ENCODE assay signal across 8 cellular contexts in the genomic region with DNA sequence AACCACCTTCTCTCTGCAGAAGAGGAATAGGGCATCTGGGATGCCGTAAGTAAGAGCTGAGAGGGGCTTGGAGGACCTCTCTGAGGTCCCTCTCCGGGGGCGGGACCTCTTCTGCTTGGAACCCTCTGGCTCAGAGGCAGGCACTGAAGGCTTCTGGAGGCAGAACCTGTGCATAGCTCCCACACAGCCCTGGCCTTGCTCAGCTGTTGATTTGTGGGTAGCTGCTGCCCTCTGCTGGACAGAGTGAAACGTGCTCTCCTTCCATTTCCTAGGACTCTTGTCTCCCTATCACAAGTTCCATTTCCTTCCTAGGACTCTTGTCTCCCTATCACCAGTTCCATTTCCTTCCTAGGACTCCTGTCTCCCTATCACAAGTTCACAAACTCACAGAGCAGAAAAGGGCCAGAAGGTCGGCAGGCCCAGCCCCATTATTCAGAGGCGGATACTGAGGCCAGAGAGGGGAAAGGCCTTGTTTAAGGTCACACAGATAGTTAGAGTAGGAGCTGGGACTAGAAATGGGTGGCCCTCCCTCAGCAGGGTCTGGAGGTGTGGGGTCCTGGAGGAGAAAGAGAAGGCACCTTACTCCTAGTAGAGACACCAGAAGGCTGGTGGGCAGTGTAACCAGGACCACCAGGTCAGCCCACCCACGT. TPM values are rescaled to one million over a fixed set of nuclear protein-coding genes. Genes with fewer than 3 reads are reported as not detected.
DNase-seq lines count a peak whose midpoint lies in the region; TF ChIP-seq lines count a peak whose summit lies in the region.

No MANE protein-coding gene starts in this region.

- H4K20me1 ChIP-seq in MM.1S (ENCODE audit: insufficient read depth, low read length), result no peaks in the 10 kb centered on the region

- DNase-seq in GDM1 (lab: John Stamatoyannopoulos, UW), result peak; percentile 74
- peak; percentile 67 for DNase-seq in HCEC 1CT
- peak; percentile 69 for DNase-seq in MM.1S
- peak; percentile 79 to 96 for DNase-seq in SJCRH30
- peak; percentile 55 for DNase-seq in activated effector memory CD4-positive, alpha-beta T cell treated with Interleukin-2 at 50 U/mL for 16 hours
- DNase-seq in foreskin melanocyte, result peak; percentile 79
- DNase-seq in osteocyte (ENCODE audit: extremely low spot score, unreplicated experiment), result peak; percentile 93
- DNase-seq in tibial artery, result peak; percentile 76 to 85

- intact Hi-C loops in tibial artery (cut with DNase I; ENCODE audit: low total_unique reads), result loop anchor here (10.0 kb wide), 1 partner anchor 400 kb away; no protein-coding TSS in a partner anchor

- H3K36me3 Mint-ChIP-seq in osteocyte (ENCODE audit: unreplicated experiment), result peaks cover 11% of the 10 kb centered on the region

- no peak overlapping the region for H2AFZ ChIP-seq in MM.1S (ENCODE audit: low read length)

- H3K4me1 ChIP-seq in MM.1S (ENCODE audit: low read length) (no peaks in the 10 kb centered on the region), SJCRH30 (no peaks in the 10 kb centered on the region), tibial artery (peaks cover 0 to 6% (median 1%) of the 10 kb centered on the region in 4 donors)

- no peak overlapping the region for H3K9ac ChIP-seq in MM.1S (ENCODE audit: low read length)

- H3K79me2 ChIP-seq in MM.1S (ENCODE audit: low read length), result no peaks in the 10 kb centered on the region

- H3K9me3 ChIP-seq in MM.1S (replicated peaks; ENCODE audit: insufficient read depth, low read length), result no peaks in the 10 kb centered on the region
- no peaks in the 10 kb centered on the region for H3K9me3 ChIP-seq in SJCRH30 (replicated peaks)
- no peaks in the 10 kb centered on the region for H3K9me3 ChIP-seq in tibial artery

- TF ChIP-seq CTCF in MM.1S (IDR thresholded peaks at IDR 0.05; ENCODE audit: low read length), result peak; percentile 83
- TF ChIP-seq CTCF in osteocyte (IDR thresholded peaks at IDR 0.05), result peak; percentile 87
- TF ChIP-seq CTCF in tibial artery (IDR thresholded peaks at IDR 0.05), result peak; percentile 73 to 82

- no peak overlapping the region for H3K4me2 ChIP-seq in MM.1S (ENCODE audit: low read depth, low read length)

- no peak overlapping the region for H3K27ac ChIP-seq in MM.1S (ENCODE audit: low read length)
- H3K27ac ChIP-seq in SJCRH30, result no peak overlapping the region
- no peak overlapping the region for H3K27ac ChIP-seq in tibial artery

- H3K27me3 Mint-ChIP-seq in osteocyte (ENCODE audit: unreplicated experiment), result no peaks in the 10 kb centered on the region

- peaks cover 20% of the 10 kb centered on the region for H3K4me1 Mint-ChIP-seq in osteocyte (ENCODE audit: unreplicated experiment)

- no peak overlapping the region for H3K4me3 ChIP-seq in MM.1S (ENCODE audit: low read length)
- H3K4me3 ChIP-seq in SJCRH30, result no peak overlapping the region
- no peak overlapping the region for H3K4me3 ChIP-seq in tibial artery

- no peak overlapping the region for H3K4me3 Mint-ChIP-seq in osteocyte (ENCODE audit: unreplicated experiment)

- peak overlapping the region; percentile 19 for H3K27ac Mint-ChIP-seq in osteocyte (ENCODE audit: unreplicated experiment)

- no peaks in the 10 kb centered on the region for H3K9me2 ChIP-seq in MM.1S (replicated peaks; ENCODE audit: insufficient read depth, low read length)

- H3K9me3 Mint-ChIP-seq in osteocyte (ENCODE audit: unreplicated experiment), result no peaks in the 10 kb centered on the region

- H3K36me3 ChIP-seq in MM.1S (replicated peaks; ENCODE audit: insufficient read depth, low read length), result no peaks in the 10 kb centered on the region
- H3K36me3 ChIP-seq in SJCRH30, result no peaks in the 10 kb centered on the region; the same call in 1 of the 2 replicates
- H3K36me3 ChIP-seq in tibial artery, result peaks cover 11 to 66% (median 22%) of the 10 kb centered on the region in 3 donors

- no peaks in the 10 kb centered on the region for H3F3A ChIP-seq in MM.1S (ENCODE audit: insufficient read depth, low read length)

- H3K27me3 ChIP-seq in MM.1S (replicated peaks; ENCODE audit: insufficient read depth, low read length), result no peaks in the 10 kb centered on the region
- H3K27me3 ChIP-seq in SJCRH30, result no peaks in the 10 kb centered on the region
- H3K27me3 ChIP-seq in tibial artery, result no peaks in the 10 kb centered on the region

RNA-seq across cellular contexts. Expression of gene GARS1, which starts 30.3 kb away (rescaled TPM):
- 126 and 139 TPM in 2 replicates for total RNA-seq in SJCRH30 (2014; rRNA removed; shearing (Covaris generic))
- 320 and 346 TPM in 2 replicates for total RNA-seq in osteocyte

RNA-seq across cellular contexts. Expression of gene GGCT, which starts 59.7 kb away (rescaled TPM):
- total RNA-seq in SJCRH30 (2014; rRNA removed; shearing (Covaris generic)), result 124 and 126 TPM in 2 replicates
- 24.2 and 26.7 TPM in 2 replicates for total RNA-seq in osteocyte
